In genomic region chr1:61741682-61742619, GRCh38 we compare ENCODE assay signal across 8 cellular contexts. TPM values are rescaled to one million over a fixed set of nuclear protein-coding genes. Genes with fewer than 3 reads are reported as not detected.
A peak's percentile ranks its signal among the peaks of the same experiment; 100 is the strongest.
DNase-seq lines count a peak whose midpoint lies in the region; ATAC-seq and TF ChIP-seq lines count a peak whose summit lies in the region.

Gene PATJ (plus strand): TSS chr1:61742480. CDS start chr1:61762893, 20,413 bp downstream.

- no peak for TF ChIP-seq CTCF in IMR-90 (conservative IDR thresholded peaks at IDR 0.05; ENCODE audit: low read depth, low read length)
- TF ChIP-seq CTCF in brain microvascular endothelial cell (IDR thresholded peaks at IDR 0.05; ENCODE audit: low read depth, low read length, missing control alignments) = no peak

- H3K23ac ChIP-seq in IMR-90 (ENCODE audit: low read depth, low read length) = peak within 1 kb of the TSS; percentile 85; the same call in 1 of the 2 replicates

- H3K4me3 ChIP-seq in IMR-90 (ENCODE audit: insufficient read depth, low read depth, low read length) (peak within 1 kb of the TSS; percentile 80), brain microvascular endothelial cell (ENCODE audit: low read depth, low read length) (peak within 1 kb of the TSS; percentile 66)

- H3K56ac ChIP-seq in IMR-90 (ENCODE audit: extremely low read depth, insufficient read depth, low read length) = peak within 1 kb of the TSS; percentile 60

- peak within 1 kb of the TSS; percentile 93 for H2AK9ac ChIP-seq in IMR-90 (replicated peaks; ENCODE audit: low read depth, low read length, poor library complexity)

- H2BK15ac ChIP-seq in IMR-90 (ENCODE audit: low read depth, low read length) = no peak within 1 kb of the TSS

- in situ Hi-C loops in IMR-90 (cut with MboI; ENCODE audit: low sequenced_read_pairs) (no loop called here), brain microvascular endothelial cell (cut with HindIII; ENCODE audit: low pct_ligation_motif_present, low sequenced_read_pairs) (no loop called here)

- intact Hi-C loops in IMR-90 (cut with micrococcal nuclease) = loop anchor here (1.0 to 10.0 kb wide), 3 partner anchors 17 to 667 kb away; partner anchors contain the start of gene TM2D1

- peak within 1 kb of the TSS; percentile 52; the same call in 1 of the 2 replicates for H2BK120ac ChIP-seq in IMR-90 (ENCODE audit: low read depth, low read length)

- H3K9ac ChIP-seq in IMR-90 (ENCODE audit: low read depth, low read length) = peak within 1 kb of the TSS; percentile 91

- H3K4me2 ChIP-seq in IMR-90 (ENCODE audit: low read depth, low read length) = peak within 1 kb of the TSS; percentile 76

- H4K20me1 ChIP-seq in IMR-90 (ENCODE audit: insufficient read depth, low read length) = no peaks in the 10 kb centered on the region

- no peaks in the 10 kb centered on the region for H3K36me3 ChIP-seq in IMR-90 (ENCODE audit: control insufficient read depth, insufficient read depth, low read length)
- H3K36me3 ChIP-seq in brain microvascular endothelial cell (replicated peaks) = no peaks in the 10 kb centered on the region

- dilution Hi-C loops in IMR-90 (cut with HindIII; ENCODE audit: low sequenced_read_pairs, unreplicated experiment) = no loop called here

- H2BK5ac ChIP-seq in IMR-90 (ENCODE audit: low read depth, low read length, poor library complexity, severe bottlenecking) = peak within 1 kb of the TSS; percentile 25

- peaks cover 5% of the 10 kb centered on the region; the same call in 1 of the 2 replicates for H3K4me1 ChIP-seq in IMR-90 (ENCODE audit: control insufficient read depth, insufficient read depth, low read length)

- peak within 1 kb of the TSS; percentile 39; the same call in 1 of the 2 replicates for H2AK5ac ChIP-seq in IMR-90 (ENCODE audit: low read depth, low read length)

- no peak for TF ChIP-seq RAD21 in IMR-90 (IDR thresholded peaks at IDR 0.05; ENCODE audit: low read length)

- peak within 1 kb of the TSS; percentile 86 for H4K91ac ChIP-seq in IMR-90 (ENCODE audit: insufficient read depth, low read depth, low read length)

- H3K4ac ChIP-seq in IMR-90 (ENCODE audit: low read depth, low read length) = peak within 1 kb of the TSS; percentile 87

- H3K27me3 ChIP-seq in IMR-90 (ENCODE audit: control insufficient read depth, insufficient read depth, low read length) = no peaks in the 10 kb centered on the region
- H3K27me3 ChIP-seq in brain microvascular endothelial cell (replicated peaks) = no peaks in the 10 kb centered on the region

- CTCF ChIA-PET in IMR-90 (lab: Yijun Ruan, JAX) = no interaction called here

- peaks cover 0 to 7% of the 10 kb centered on the region in 2 experiments; a peak in 1 of 4 replicates for H3K79me1 ChIP-seq in IMR-90 (ENCODE audit: low read depth in 1 of 2, low read length in 2 of 2)

- ATAC-seq in GM21390 (IDR thresholded peaks at IDR 0.05; ENCODE audit: unreplicated experiment) (peak; percentile 80), IMR-90 (ENCODE audit: low read depth) (peak; percentile 55)

- POLR2A ChIA-PET in IMR-90 (lab: Charles Lee; ENCODE audit: unreplicated experiment) = interaction anchor here (0.6 kb wide), 1 partner anchor 13 kb away, joined by 5 read pairs; no protein-coding TSS in a partner anchor

- no peaks in the 10 kb centered on the region for H3K9me1 ChIP-seq in IMR-90 (ENCODE audit: insufficient read depth, low read length)

- H3K18ac ChIP-seq in IMR-90 (ENCODE audit: low read depth, low read length) = peak within 1 kb of the TSS; percentile 89

- WGBS in IMR-90 (ENCODE audit: extremely low coverage in 2 of 2, insufficient read length in 1 of 2), 2 experiments = 0% methylated on average over 2 of the region's 54 CpGs; no CpG with 5 or more reads in 1 of the 2 experiments

- DNase-seq in DMS53 treated with DMSO at 0.1 percent for 48 hours (lab: John Stamatoyannopoulos, UW; ENCODE audit: unreplicated experiment) (peak; percentile 99), IMR-90 (peak; percentile 4), T-helper 2 cell (peak; percentile 35 to 70 (median 62)), brain microvascular endothelial cell (no peak), inferior parietal cortex (ENCODE audit: extremely low spot score) (peak; percentile 36), epidermal melanocyte (ENCODE audit: insufficient read length, low spot score) (no peak)
- DNase-seq in stimulated activated CD4-positive, alpha-beta T cell treated with anti-CD3 and anti-CD28 coated beads, Interleukin-12 subunit alpha, Interleukin-12 subunit beta, amount 100 ng/mL, for 4 hours = peak; percentile 57

- peak within 1 kb of the TSS; percentile 85 for H3K14ac ChIP-seq in IMR-90 (replicated peaks; ENCODE audit: low read depth, low read length)

- H3K27ac ChIP-seq in IMR-90 (ENCODE audit: insufficient read depth, low read length) (peak within 1 kb of the TSS; percentile 82), brain microvascular endothelial cell (no peak within 1 kb of the TSS)

- H3K9me3 ChIP-seq in IMR-90 (ENCODE audit: control insufficient read depth, insufficient read depth, low read length) = no peaks in the 10 kb centered on the region

- peak within 1 kb of the TSS; percentile 97 for H2AFZ ChIP-seq in IMR-90 (replicated peaks; ENCODE audit: low read length, poor library complexity)

- peak within 1 kb of the TSS; percentile 93 for H4K5ac ChIP-seq in IMR-90 (ENCODE audit: low read depth, low read length)

- peak within 1 kb of the TSS; percentile 95 to 96 for H4K8ac ChIP-seq in IMR-90 (ENCODE audit: low read depth in 2 of 2, low read length in 2 of 2)

- TF ChIP-seq POLR2A in IMR-90 (IDR thresholded peaks at IDR 0.05; ENCODE audit: low read depth, low read length) = no peak

- no TSS peak for BruUV-seq in IMR-90 (replicated peaks; lab: Mats Ljungman, UMichigan)

- H2BK20ac ChIP-seq in IMR-90 (ENCODE audit: low read depth, low read length) = no peak within 1 kb of the TSS

TF ChIP-seq in IMR-90, 13 proteins besides CTCF, POLR2A, EP300 and RAD21:
- no peak for TF ChIP-seq CEBPB (IDR thresholded peaks at IDR 0.05; ENCODE audit: low read depth, low read length)
- no peak for TF ChIP-seq NFE2L2 (IDR thresholded peaks at IDR 0.05; ENCODE audit: low read depth, low read length)
- no peak for TF ChIP-seq BHLHE40 (IDR thresholded peaks at IDR 0.05; ENCODE audit: low read depth, low read length)

RNA-seq across cellular contexts. Expression of gene PATJ, which starts in this region (rescaled TPM):
- 3.4 and 5.3 TPM in 2 replicates for total RNA-seq in IMR-90 (2012; rRNA removed)
- polyA plus RNA-seq in IMR-90 (2012; rRNA removed) = 1.3 and 2.0 TPM in 2 replicates
- polyA plus RNA-seq in IMR-90 (2012; cell fraction: cytosol; rRNA removed) = 0.32 and 0.41 TPM in 2 replicates
- 0.34 and 2.7 TPM in 2 replicates for polyA plus RNA-seq in IMR-90 (2012; cell fraction: nucleus; rRNA removed; ENCODE audit: low replicate concordance)

Comparison
In these comparisons a context has a peak if more than half of its experiments do, and no peak if none do; other contexts are left out.
1. DNase-seq: peak in DMS53 treated with DMSO at 0.1 percent for 48 hours (single experiment), IMR-90 (single experiment), T-helper 2 cell (5 of 5), inferior parietal cortex (single experiment) and stimulated activated CD4-positive, alpha-beta T cell treated with anti-CD3 and anti-CD28 coated beads, Interleukin-12 subunit alpha, Interleukin-12 subunit beta, amount 100 ng/mL, for 4 hours (single experiment); none in brain microvascular endothelial cell (single experiment) and epidermal melanocyte (single experiment).